ENCODE assay signal across 20 cellular contexts in the genomic region with DNA sequence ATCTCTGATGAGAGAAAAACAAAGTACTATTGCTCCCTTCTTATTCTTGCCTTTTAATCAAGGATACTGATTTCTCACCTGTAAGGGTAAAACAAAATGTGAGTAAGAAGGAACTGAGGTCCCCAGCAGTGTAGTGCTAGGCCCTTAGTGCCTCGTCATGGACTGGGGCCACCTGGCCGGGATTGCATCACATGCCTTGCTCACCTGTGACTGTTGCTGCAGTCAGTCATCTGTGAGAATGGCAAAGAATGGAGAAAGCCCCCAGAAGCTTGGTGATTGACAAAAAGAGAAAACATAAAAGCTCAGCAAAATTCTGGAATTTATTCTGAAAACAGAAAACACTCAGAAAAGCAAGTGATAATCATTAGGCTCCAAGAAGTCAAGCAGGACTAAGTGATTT.
DNase-seq lines count a peak whose midpoint lies in the region; ATAC-seq, FAIRE-seq and TF ChIP-seq lines count a peak whose summit lies in the region.
"Had no signal": no experiment of that assay in that cellular context is flagged by ENCODE, and none has a peak within 500 bp of the region (broad histone marks: within the 10 kb centered on the region; RNA-seq: fewer than 3 reads in every experiment).

No MANE protein-coding gene starts in this region.

- H3K4me3 ChIP-seq in K562 (no peak overlapping the region), thyroid gland (replicated peaks in 1 of 3) (no peak overlapping the region)
- H3K4me3 ChIP-seq: MG63, SJSA1 had no signal

- TF ChIP-seq EP300 in K562 (IDR thresholded peaks at IDR 0.05; ENCODE audit: low read length): no peak

- H3K27me3 ChIP-seq in H9 (ENCODE audit: insufficient read depth, low read length) (no peaks in the 10 kb centered on the region), K562 (ENCODE audit: control insufficient read depth in 2 of 2, insufficient read depth in 2 of 2, low read length in 2 of 2) (no peaks in the 10 kb centered on the region), thyroid gland (no peaks in the 10 kb centered on the region)
- H3K27me3 ChIP-seq: MG63, SJSA1 had no signal

- H3K23ac ChIP-seq in H9 (ENCODE audit: insufficient read length, low read depth, low read length): no peak overlapping the region

- H3K36me3 Mint-ChIP-seq in H9 (ENCODE audit: insufficient read depth in 1 of 3, low read depth in 3 of 3): no peaks in the 10 kb centered on the region; a peak in 1 of 7 replicates

- CTCF ChIA-PET in K562 (lab: Yijun Ruan, JAX; ENCODE audit: low intra/inter-chr PET ratio): no interaction called here

- H3K56ac ChIP-seq in H9 (ENCODE audit: insufficient read length, low read depth, low read length): no peak overlapping the region

- no peak overlapping the region for H3K14ac ChIP-seq in H9 (ENCODE audit: insufficient read depth, low read length)

- peaks cover 4% of the 10 kb centered on the region for H3K79me1 ChIP-seq in H9 (ENCODE audit: insufficient read depth, low read depth, low read length, poor library complexity, severe bottlenecking)

- DNase-seq in H9 (no peak), K562 (ENCODE audit: extremely low read depth in 1 of 4, low spot score in 3 of 4) (no peak), left lobe of liver (ENCODE audit: low spot score) (peak; percentile 53), thyroid gland (peak; percentile 46 to 77)
- DNase-seq: AML-193, Caco-2, DMS79 treated with DMSO at 0.1 percent for 48 hours, MG63, NCI-H1092 treated with DMSO at 0.1 percent for 48 hours, NCI-H1694, NCI-H2107, NCI-H446 had no signal

- no peak overlapping the region for H3K4me3 Mint-ChIP-seq in H9

- H3K9me1 ChIP-seq in K562 (ENCODE audit: control insufficient read depth, insufficient read depth, low read length): no peaks in the 10 kb centered on the region

- peaks cover 27 to 31% of the 10 kb centered on the region in 2 experiments for H3K4me1 Mint-ChIP-seq in H9

- H3K79me2 ChIP-seq in H9 (ENCODE audit: insufficient read depth, low read length): peaks cover 24% of the 10 kb centered on the region
- no peaks in the 10 kb centered on the region; the same call in 2 of the 3 replicates for H3K79me2 ChIP-seq in K562 (ENCODE audit: control insufficient read depth, insufficient read depth, low read length)

- H3T11ph ChIP-seq in H9 (ENCODE audit: low read length): no peak overlapping the region

- H2AFZ ChIP-seq in H9 (ENCODE audit: low read length): no peak overlapping the region
- no peak overlapping the region for H2AFZ ChIP-seq in K562 (ENCODE audit: low read depth, low read length)

- H3K4ac ChIP-seq in H9 (ENCODE audit: low read depth, low read length): no peak overlapping the region

- intact Hi-C loops in K562 (cut with micrococcal nuclease) (loop anchor here (10.0 kb wide), 1 partner anchor 385 kb away; no protein-coding TSS in a partner anchor), thyroid gland (cut with DNase I) (no loop called here)

- no peak overlapping the region for H3K4me2 ChIP-seq in H9 (ENCODE audit: insufficient read depth, insufficient read length, low read length)
- no peak overlapping the region for H3K4me2 ChIP-seq in K562 (ENCODE audit: insufficient read depth, low read length)
- H3K4me2 ChIP-seq: KMS-11 had no signal

- H3K9ac ChIP-seq in H9 (ENCODE audit: extremely low read depth, insufficient read length, low read length) (no peak overlapping the region), K562 (ENCODE audit: insufficient read depth in 1 of 2, low read depth in 2 of 2, low read length in 2 of 2) (no peak overlapping the region)
- H3K9ac ChIP-seq: KMS-11 had no signal

- H4K20me1 ChIP-seq in H9 (ENCODE audit: control insufficient read depth, insufficient read depth, insufficient read length) (no peaks in the 10 kb centered on the region), K562 (replicated peaks; ENCODE audit: control insufficient read depth, insufficient read depth, low read length) (no peaks in the 10 kb centered on the region)

- no peak for TF ChIP-seq POLR2A in K562 (conservative IDR thresholded peaks at IDR 0.05)
- no peak for TF ChIP-seq POLR2A in thyroid gland (IDR thresholded peaks at IDR 0.05)

- no CpG with 5 or more reads among the region's 2 CpGs for WGBS in H9 (ENCODE audit: extremely low coverage, insufficient read length, low lambda C conversion rate)
- 75% methylated on average over 1 of the region's 2 CpGs for WGBS in K562 (ENCODE audit: insufficient coverage, low coverage, missing lambda C conversion rate)
- WGBS in thyroid gland, 2 donors: 21 to 30% methylated on average over 2 of the region's 2 CpGs

- no TSS peak for BruUV-seq in K562 (replicated peaks; lab: Mats Ljungman, UMichigan)

- no peak overlapping the region for H2BK12ac ChIP-seq in H9 (ENCODE audit: insufficient read length, low read depth, low read length)

- no peaks in the 10 kb centered on the region for H3K23me2 ChIP-seq in H9 (ENCODE audit: insufficient read length, low read depth, low read length, poor library complexity, severe bottlenecking)

- H3K36me3 ChIP-seq in K562 (ENCODE audit: control insufficient read depth, insufficient read depth, low read length) (no peaks in the 10 kb centered on the region), thyroid gland (no peaks in the 10 kb centered on the region)
- H3K36me3 ChIP-seq: MG63 had no signal

- no peak overlapping the region for H4K8ac ChIP-seq in H9 (replicated peaks; ENCODE audit: insufficient read length, low read depth, low read length)

- no peak overlapping the region for H3K18ac ChIP-seq in H9 (ENCODE audit: insufficient read length, low read depth, low read length)

- H3K27ac Mint-ChIP-seq in H9: peak overlapping the region; percentile 41 to 87 (median 63); a peak in 4 of 7 replicates

- TF ChIP-seq RAD21 in K562 (CRISPR knock-in tag; conservative IDR thresholded peaks at IDR 0.05 in 1 of 2, IDR thresholded peaks at IDR 0.05 in 1 of 2): no peak

- H3K27ac ChIP-seq in H9 (ENCODE audit: insufficient read length, low read depth, low read length) (no peak overlapping the region), K562 (ENCODE audit: extremely low read depth, low read depth, low read length) (no peak overlapping the region), thyroid gland (no peak overlapping the region)
- H3K27ac ChIP-seq: KMS-11, SJSA1 had no signal

- no peak for FAIRE-seq in K562 (lab: Jason Lieb, UNC)
- FAIRE-seq: G401.6, GM12892, HTR-8/SVneo had no signal

- no peaks in the 10 kb centered on the region for H3K9me3 Mint-ChIP-seq in H9

- no peaks in the 10 kb centered on the region for H3K27me3 Mint-ChIP-seq in H9 (ENCODE audit: low read depth)

- no peak overlapping the region for H4K5ac ChIP-seq in H9 (ENCODE audit: insufficient read length, low read depth, low read length)

- H4K91ac ChIP-seq in H9 (ENCODE audit: insufficient read length, low read depth, low read length): no peak overlapping the region

- in situ Hi-C loops in K562 (cut with MboI): no loop called here

- H2BK5ac ChIP-seq in H9 (ENCODE audit: insufficient read length, low read length): no peak overlapping the region

- TF ChIP-seq CTCF in H9 (conservative IDR thresholded peaks at IDR 0.05) (no peak), K562 (IDR thresholded peaks at IDR 0.05 in 2 of 3, conservative IDR thresholded peaks at IDR 0.05 in 1 of 3; ENCODE audit: insufficient read depth in 2 of 3, low read depth in 1 of 3, low read length in 3 of 3) (no peak), thyroid gland (IDR thresholded peaks at IDR 0.05) (no peak)

- H2AK5ac ChIP-seq in H9 (ENCODE audit: insufficient read length, low read length): no peak overlapping the region

- H3K9me3 ChIP-seq in H9 (ENCODE audit: control insufficient read depth, low read depth, low read length) (no peaks in the 10 kb centered on the region), K562 (replicated peaks; ENCODE audit: control insufficient read depth, insufficient read depth, low read depth, low read length) (no peaks in the 10 kb centered on the region), thyroid gland (no peaks in the 10 kb centered on the region)
- H3K9me3 ChIP-seq: Caco-2, MG63, SJSA1 had no signal

- no peak overlapping the region for H2BK120ac ChIP-seq in H9 (ENCODE audit: low read depth, low read length, poor library complexity, severe bottlenecking)

- H2BK20ac ChIP-seq in H9 (ENCODE audit: low read depth, low read length, poor library complexity, severe bottlenecking): no peak overlapping the region

- ATAC-seq in K562 (no peak), left lobe of liver (peak; percentile 61), GM18868 (IDR thresholded peaks at IDR 0.05; ENCODE audit: unreplicated experiment) (no peak), SK-N-SH treated with all-trans-retinoic acid at 6 μM for 48 hours (no peak), GM21576 (IDR thresholded peaks at IDR 0.05; ENCODE audit: unreplicated experiment) (no peak)

- POLR2A ChIA-PET in K562 (lab: Yijun Ruan, JAX): interaction anchor here (0.8 kb wide), 1 partner anchor 10 kb away, joined by 4 read pairs; no protein-coding TSS in a partner anchor

- H2BK15ac ChIP-seq in H9 (ENCODE audit: low read depth, low read length): no peak overlapping the region

- peaks cover 2% of the 10 kb centered on the region; the same call in 1 of the 2 replicates for H3K4me1 ChIP-seq in H9 (ENCODE audit: insufficient read depth, low read length)
- peaks cover 0 to 26% of the 10 kb centered on the region in 2 experiments; a peak in 3 of 5 replicates for H3K4me1 ChIP-seq in K562 (replicated peaks in 1 of 2; ENCODE audit: control insufficient read depth in 2 of 2, insufficient read depth in 2 of 2, low read length in 2 of 2)
- peaks cover 1 to 22% of the 10 kb centered on the region in 2 donors for H3K4me1 ChIP-seq in thyroid gland

TF ChIP-seq in K562, 482 proteins besides CTCF, POLR2A, EP300 and RAD21 (continues in another document):
- TF ChIP-seq, protein P1, sequence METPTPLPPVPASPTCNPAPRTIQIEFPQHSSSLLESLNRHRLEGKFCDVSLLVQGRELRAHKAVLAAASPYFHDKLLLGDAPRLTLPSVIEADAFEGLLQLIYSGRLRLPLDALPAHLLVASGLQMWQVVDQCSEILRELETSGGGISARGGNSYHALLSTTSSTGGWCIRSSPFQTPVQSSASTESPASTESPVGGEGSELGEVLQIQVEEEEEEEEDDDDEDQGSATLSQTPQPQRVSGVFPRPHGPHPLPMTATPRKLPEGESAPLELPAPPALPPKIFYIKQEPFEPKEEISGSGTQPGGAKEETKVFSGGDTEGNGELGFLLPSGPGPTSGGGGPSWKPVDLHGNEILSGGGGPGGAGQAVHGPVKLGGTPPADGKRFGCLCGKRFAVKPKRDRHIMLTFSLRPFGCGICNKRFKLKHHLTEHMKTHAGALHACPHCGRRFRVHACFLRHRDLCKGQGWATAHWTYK (CRISPR knock-in tag; IDR thresholded peaks at IDR 0.05): no peak

Comparison
In these comparisons a context has a peak if more than half of its experiments do, and no peak if none do; other contexts are left out.
1. DNase-seq: peak in left lobe of liver (single experiment) and thyroid gland (2 of 2); none in H9 (single experiment) and K562 (0 of 4).